Comparison of ENCODE assay signal across 3 cellular contexts in genomic region chr1:205208805-205209204, GRCh38.
TF ChIP-seq lines count a peak whose summit lies in the region.

No MANE protein-coding gene starts in this region.

TF ChIP-seq in HEK293, 187 proteins besides CTCF, POLR2A, EP300 and RAD21:
- TF ChIP-seq GFI1B (tag by site-specific recombination; IDR thresholded peaks at IDR 0.05) (no peak), PRDM1 (tag by site-specific recombination; IDR thresholded peaks at IDR 0.05) (0 out of 2 replicates have a peak, but pooled peaks have one; percentile 7)

TF ChIP-seq in K562, 482 proteins besides CTCF, POLR2A, EP300 and RAD21 (continues in another document):
- peak; percentile 58 for TF ChIP-seq DPF2 (IDR thresholded peaks at IDR 0.05)
- peak; percentile 77 for TF ChIP-seq TAL1 (IDR thresholded peaks at IDR 0.05)
- no peak for TF ChIP-seq KLF1 (tag; IDR thresholded peaks at IDR 0.05)
- no peak for TF ChIP-seq IFI16 (CRISPR knock-in tag; IDR thresholded peaks at IDR 0.05)
- no peak for TF ChIP-seq RHOXF2B (CRISPR knock-in tag; conservative IDR thresholded peaks at IDR 0.05)
- TF ChIP-seq, protein P1, sequence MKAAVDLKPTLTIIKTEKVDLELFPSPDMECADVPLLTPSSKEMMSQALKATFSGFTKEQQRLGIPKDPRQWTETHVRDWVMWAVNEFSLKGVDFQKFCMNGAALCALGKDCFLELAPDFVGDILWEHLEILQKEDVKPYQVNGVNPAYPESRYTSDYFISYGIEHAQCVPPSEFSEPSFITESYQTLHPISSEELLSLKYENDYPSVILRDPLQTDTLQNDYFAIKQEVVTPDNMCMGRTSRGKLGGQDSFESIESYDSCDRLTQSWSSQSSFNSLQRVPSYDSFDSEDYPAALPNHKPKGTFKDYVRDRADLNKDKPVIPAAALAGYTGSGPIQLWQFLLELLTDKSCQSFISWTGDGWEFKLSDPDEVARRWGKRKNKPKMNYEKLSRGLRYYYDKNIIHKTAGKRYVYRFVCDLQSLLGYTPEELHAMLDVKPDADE (conservative IDR thresholded peaks at IDR 0.05; ENCODE audit: control insufficient read depth, low read depth, low read length), result no peak
- no peak for TF ChIP-seq GTF2A2 (tag; IDR thresholded peaks at IDR 0.05)
- TF ChIP-seq YBX1 (IDR thresholded peaks at IDR 0.05), result no peak
- TF ChIP-seq ZNF436 (CRISPR knock-in tag; IDR thresholded peaks at IDR 0.05), result no peak
- TF ChIP-seq, protein P2, sequence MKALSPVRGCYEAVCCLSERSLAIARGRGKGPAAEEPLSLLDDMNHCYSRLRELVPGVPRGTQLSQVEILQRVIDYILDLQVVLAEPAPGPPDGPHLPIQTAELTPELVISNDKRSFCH (CRISPR knock-in tag; IDR thresholded peaks at IDR 0.05), result no peak
- TF ChIP-seq, protein P2 (tag; IDR thresholded peaks at IDR 0.05), result no peak
- no peak for TF ChIP-seq TCFL5 (CRISPR knock-in tag; conservative IDR thresholded peaks at IDR 0.05)
- no peak for TF ChIP-seq EGR1 (conservative IDR thresholded peaks at IDR 0.05)
- TF ChIP-seq USF1 (CRISPR knock-in tag; IDR thresholded peaks at IDR 0.05), result no peak
- no peak for TF ChIP-seq TCF7L2 (IDR thresholded peaks at IDR 0.05; ENCODE audit: low read depth, low read length)
- 0 out of 2 replicates have a peak, but pooled peaks have one; percentile 19 for TF ChIP-seq POLR2AphosphoS5 (IDR thresholded peaks at IDR 0.05; ENCODE audit: control insufficient read depth, insufficient read depth, low read depth, low read length)
- no peak for TF ChIP-seq CHCHD3 (CRISPR knock-in tag; IDR thresholded peaks at IDR 0.05)
- TF ChIP-seq CREB3 (tag; conservative IDR thresholded peaks at IDR 0.05; ENCODE audit: low read depth), result no peak
- no peak for TF ChIP-seq ADNP (tag; IDR thresholded peaks at IDR 0.05)
- no peak for TF ChIP-seq PHB (CRISPR knock-in tag; IDR thresholded peaks at IDR 0.05)
- TF ChIP-seq ZNF696 (CRISPR knock-in tag; conservative IDR thresholded peaks at IDR 0.05), result no peak
- TF ChIP-seq ZNF830 (CRISPR knock-in tag; IDR thresholded peaks at IDR 0.05), result no peak
- peak in 1 of 2 experiments; percentile 41; a peak in 1 of 4 replicates for TF ChIP-seq RCOR1 (IDR thresholded peaks at IDR 0.05; ENCODE audit: borderline replicate concordance in 1 of 2, low read depth in 2 of 2, low read length in 2 of 2)
- peak; percentile 81 for TF ChIP-seq CBFA2T3 (IDR thresholded peaks at IDR 0.05)
- TF ChIP-seq ARID1B (IDR thresholded peaks at IDR 0.05), result peak; percentile 83

TF ChIP-seq in neural cell, 6 proteins besides CTCF, POLR2A, EP300 and RAD21:
- TF ChIP-seq REST (IDR thresholded peaks at IDR 0.05; ENCODE audit: borderline replicate concordance) (no peak), SMC3 (conservative IDR thresholded peaks at IDR 0.05; ENCODE audit: poor library complexity) (no peak), POLR2AphosphoS5 (IDR thresholded peaks at IDR 0.05) (no peak), EZH2 (IDR thresholded peaks at IDR 0.05; ENCODE audit: borderline replicate concordance, insufficient read depth, low read length, poor library complexity, severe bottlenecking) (no peak), TAF1 (IDR thresholded peaks at IDR 0.05; ENCODE audit: low read depth) (no peak), MXI1 (conservative IDR thresholded peaks at IDR 0.05; ENCODE audit: poor library complexity, severe bottlenecking) (no peak)
